9 cellular contexts compared by ENCODE assay signal in genomic region chr1:40383095-40383487, GRCh38. TPM values are rescaled to one million over a fixed set of nuclear protein-coding genes. Genes with fewer than 3 reads are reported as not detected.
DNase-seq lines count a peak whose midpoint lies in the region; ATAC-seq and TF ChIP-seq lines count a peak whose summit lies in the region.
"Had no signal": no experiment of that assay in that cellular context is flagged by ENCODE, and none has a peak within 500 bp of the region (broad histone marks: within the 10 kb centered on the region; RNA-seq: fewer than 3 reads in every experiment).

No MANE protein-coding gene starts in this region.

- 74 to 83% methylated on average over 7 of the region's 7 CpGs for WGBS in testis, 2 donors

- H3K4me3 ChIP-seq in testis = no peak overlapping the region

- no peak for DNase-seq in activated CD4-positive, alpha-beta T cell treated with anti-CD3 and anti-CD28 coated beads, Interleukin-2, amount 10 ng/mL, durations not matched to agents 7 days and 5 days
- DNase-seq in activated CD4-positive, alpha-beta T cell treated with anti-CD3 and anti-CD28 coated beads, Interleukin-2, amount 50 U/mL, for 48 hours = no peak
- DNase-seq in activated CD4-positive, alpha-beta memory T cell treated with anti-CD3 and anti-CD28 coated beads for 36 hours = no peak
- DNase-seq in immature natural killer cell = no peak
- DNase-seq in testis = peak; percentile 38
- DNase-seq in NCI-H524 treated with DMSO at 0.1 percent for 48 hours (lab: John Stamatoyannopoulos, UW) = no peak
- DNase-seq in GOT3 (lab: John Stamatoyannopoulos, UW) = no peak

- H3K36me3 Mint-ChIP-seq in activated CD4-positive, alpha-beta T cell treated with anti-CD3 and anti-CD28 coated beads, Interleukin-2, amount 10 ng/mL, durations not matched to agents 7 days and 5 days (ENCODE audit: low read depth) = peaks cover 50% of the 10 kb centered on the region
- H3K36me3 Mint-ChIP-seq in activated CD4-positive, alpha-beta memory T cell treated with anti-CD3 and anti-CD28 coated beads for 36 hours = peaks cover 61% of the 10 kb centered on the region
- H3K36me3 Mint-ChIP-seq in immature natural killer cell = peaks cover 0 to 5% (median 3%) of the 10 kb centered on the region in 3 donors

- no peaks in the 10 kb centered on the region for H3K27me3 ChIP-seq in testis

- H3K9me3 Mint-ChIP-seq in activated CD4-positive, alpha-beta T cell treated with anti-CD3 and anti-CD28 coated beads, Interleukin-2, amount 10 ng/mL, durations not matched to agents 7 days and 5 days = no peaks in the 10 kb centered on the region
- H3K9me3 Mint-ChIP-seq in activated CD4-positive, alpha-beta memory T cell treated with anti-CD3 and anti-CD28 coated beads for 36 hours = no peaks in the 10 kb centered on the region
- H3K9me3 Mint-ChIP-seq in immature natural killer cell = no peaks in the 10 kb centered on the region

- ATAC-seq in HG02759 (IDR thresholded peaks at IDR 0.05; ENCODE audit: unreplicated experiment) = no peak
- ATAC-seq: HCT116 had no signal

- H3K9me3 ChIP-seq in testis = no peaks in the 10 kb centered on the region

- H3K36me3 ChIP-seq in testis (ENCODE audit: low read depth, missing control alignments) = no peaks in the 10 kb centered on the region

- H3K27me3 Mint-ChIP-seq in activated CD4-positive, alpha-beta T cell treated with anti-CD3 and anti-CD28 coated beads, Interleukin-2, amount 10 ng/mL, durations not matched to agents 7 days and 5 days = no peaks in the 10 kb centered on the region
- no peaks in the 10 kb centered on the region for H3K27me3 Mint-ChIP-seq in activated CD4-positive, alpha-beta memory T cell treated with anti-CD3 and anti-CD28 coated beads for 36 hours
- peaks cover 3 to 21% (median 9%) of the 10 kb centered on the region in 3 donors for H3K27me3 Mint-ChIP-seq in immature natural killer cell (ENCODE audit: low read depth in 3 of 3)

- H3K27ac ChIP-seq in testis = peak overlapping the region; percentile 59 to 89

- CTCF ChIA-PET in activated CD4-positive, alpha-beta T cell treated with anti-CD3 and anti-CD28 coated beads, Interleukin-2, amount 10 ng/mL, durations not matched to agents 7 days and 5 days (lab: Charles Lee) = interaction anchor here (0.8 to 6.0 kb wide), 5 partner anchors 9 to 239 kb away, joined by 3 to 44 read pairs (median 9); partner anchors contain the start of gene SMAP2
- CTCF ChIA-PET in activated CD4-positive, alpha-beta memory T cell treated with anti-CD3 and anti-CD28 coated beads for 36 hours (lab: Charles Lee) = interaction anchor here (0.9 to 9.1 kb wide), 9 partner anchors 9 to 230 kb away, joined by 3 to 74 read pairs (median 9); partner anchors contain the start of gene SMAP2

- H3K4me3 Mint-ChIP-seq in activated CD4-positive, alpha-beta T cell treated with anti-CD3 and anti-CD28 coated beads, Interleukin-2, amount 10 ng/mL, durations not matched to agents 7 days and 5 days = peak overlapping the region; percentile 78
- peak overlapping the region; percentile 81 for H3K4me3 Mint-ChIP-seq in activated CD4-positive, alpha-beta memory T cell treated with anti-CD3 and anti-CD28 coated beads for 36 hours
- H3K4me3 Mint-ChIP-seq in immature natural killer cell = peak overlapping the region in 4 of 5 donors; percentile 50 to 86 (median 64)

- no peak for TF ChIP-seq CTCF in testis (IDR thresholded peaks at IDR 0.05)

- peaks cover 29% of the 10 kb centered on the region for H3K4me1 ChIP-seq in testis

- POLR2A ChIA-PET in activated CD4-positive, alpha-beta T cell treated with anti-CD3 and anti-CD28 coated beads, Interleukin-2, amount 10 ng/mL, durations not matched to agents 7 days and 5 days (lab: Charles Lee) = no interaction called here
- POLR2A ChIA-PET in activated CD4-positive, alpha-beta memory T cell treated with anti-CD3 and anti-CD28 coated beads for 36 hours (lab: Charles Lee) = interaction anchor here (1.2 to 12.1 kb wide), 6 partner anchors 9 to 220 kb away, joined by 5 to 176 read pairs (median 60); partner anchors contain the start of genes SMAP2 and ZFP69B

- peaks cover 92% of the 10 kb centered on the region for H3K4me1 Mint-ChIP-seq in activated CD4-positive, alpha-beta T cell treated with anti-CD3 and anti-CD28 coated beads, Interleukin-2, amount 10 ng/mL, durations not matched to agents 7 days and 5 days
- H3K4me1 Mint-ChIP-seq in activated CD4-positive, alpha-beta memory T cell treated with anti-CD3 and anti-CD28 coated beads for 36 hours (ENCODE audit: low read depth) = peaks cover 87% of the 10 kb centered on the region
- H3K4me1 Mint-ChIP-seq in immature natural killer cell = peaks cover 88 to 91% of the 10 kb centered on the region in 2 donors

- H3K27ac Mint-ChIP-seq in activated CD4-positive, alpha-beta T cell treated with anti-CD3 and anti-CD28 coated beads, Interleukin-2, amount 10 ng/mL, durations not matched to agents 7 days and 5 days = peak overlapping the region; percentile 99
- H3K27ac Mint-ChIP-seq in activated CD4-positive, alpha-beta memory T cell treated with anti-CD3 and anti-CD28 coated beads for 36 hours = peak overlapping the region; percentile 100
- H3K27ac Mint-ChIP-seq in immature natural killer cell = peak overlapping the region; percentile 97 to 100 (median 99)

- TF ChIP-seq POLR2A in testis (IDR thresholded peaks at IDR 0.05) = no peak

- intact Hi-C loops in activated CD4-positive, alpha-beta memory T cell treated with anti-CD3 and anti-CD28 coated beads for 36 hours (cut with micrococcal nuclease) = loop anchor here (5.0 to 10.0 kb wide), 3 partner anchors 309 to 1188 kb away; partner anchors contain the start of genes CAP1 and NFYC
- intact Hi-C loops in testis (cut with DNase I; ENCODE audit: low total_unique reads) = no loop called here

RNA-seq across cellular contexts. Expression of gene SMAP2, which starts 9.6 kb away (rescaled TPM):
- total RNA-seq in activated CD4-positive, alpha-beta T cell treated with anti-CD3 and anti-CD28 coated beads, Interleukin-2, amount 10 ng/mL, durations not matched to agents 7 days and 5 days = 100 to 1,000 TPM; 115 to 140 TPM
- total RNA-seq in activated CD4-positive, alpha-beta memory T cell treated with anti-CD3 and anti-CD28 coated beads for 36 hours = 100 to 1,000 TPM; 250 to 254 TPM
- polyA plus RNA-seq in immature natural killer cell (100 to 1,000 TPM; 166 to 280 (median 170) TPM), testis (ENCODE audit: insufficient read depth, low read depth, low replicate concordance) (44.3 TPM)
- total RNA-seq in testis = 10 to 100 TPM; 23.0 to 27.1 TPM

Comparison
In these comparisons a context has a peak if more than half of its experiments do, and no peak if none do; other contexts are left out.
1. RNA of gene SMAP2, which starts 9.6 kb away (total RNA-seq): 250 to 254 TPM in activated CD4-positive, alpha-beta memory T cell treated with anti-CD3 and anti-CD28 coated beads for 36 hours and 115 to 140 TPM in activated CD4-positive, alpha-beta T cell treated with anti-CD3 and anti-CD28 coated beads, Interleukin-2, amount 10 ng/mL, durations not matched to agents 7 days and 5 days; 23.0 to 27.1 TPM in testis; every median in the first group is over 4 times any median in the second.
2. Peak in every context shown above with its lines, with median percentiles within 50 percentile points of each other: H3K27ac Mint-ChIP-seq and H3K4me3 Mint-ChIP-seq.